8 cellular contexts compared by ENCODE assay signal in the genomic region with DNA sequence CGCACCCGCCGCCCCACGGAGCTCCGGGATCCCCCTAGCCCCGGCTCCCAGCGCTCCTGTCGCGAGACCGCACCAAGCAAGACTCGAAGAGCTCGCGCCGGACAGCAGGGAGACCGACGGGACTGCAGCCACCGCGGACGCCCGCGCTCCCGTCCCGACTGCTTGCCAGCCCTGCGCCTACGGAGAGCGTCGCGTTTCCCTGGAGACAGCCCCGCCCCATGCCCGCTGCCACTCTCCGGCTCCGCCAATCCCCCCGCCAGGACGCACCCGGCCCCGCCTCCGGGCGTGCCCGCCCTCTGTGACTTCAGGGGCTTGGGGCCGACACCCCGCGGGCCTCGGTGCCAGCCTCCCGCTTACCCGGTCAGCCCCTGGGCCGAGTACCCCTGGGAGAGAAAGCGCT. TPM values are rescaled to one million over a fixed set of nuclear protein-coding genes. Genes with fewer than 3 reads are reported as not detected.
DNase-seq lines count a peak whose midpoint lies in the region; ATAC-seq and TF ChIP-seq lines count a peak whose summit lies in the region.

TSS of gene ANKMY1 (minus strand) at position 181 of the 400 bp plus-strand sequence. CDS start 653 bp downstream, outside the sequence.

- no peak within 1 kb of the TSS for H3K27ac ChIP-seq in hepatocyte

- in situ Hi-C loops in astrocyte of the spinal cord (cut with HindIII; ENCODE audit: low sequenced_read_pairs): no loop called here

- H3K9me3 ChIP-seq in hepatocyte (ENCODE audit: low read depth): no peaks in the 10 kb centered on the region

- no peaks in the 10 kb centered on the region for H3K9me2 ChIP-seq in hepatocyte (replicated peaks; ENCODE audit: insufficient read depth)

- peaks cover 34% of the 10 kb centered on the region for H3K4me1 ChIP-seq in hepatocyte (ENCODE audit: insufficient read depth)

- TF ChIP-seq CTCF in GM06990 (IDR thresholded peaks at IDR 0.05; ENCODE audit: insufficient read depth, low read length, poor library complexity, severe bottlenecking) (no peak), astrocyte of the spinal cord (IDR thresholded peaks at IDR 0.05; ENCODE audit: low read depth, low read length) (no peak), hepatocyte (IDR thresholded peaks at IDR 0.05; ENCODE audit: poor library complexity) (no peak)

- H3K4me2 ChIP-seq in hepatocyte: peak within 1 kb of the TSS; percentile 100

- DNase-seq in GM06990 (ENCODE audit: extremely low read depth, insufficient read length) (peak; percentile 86), astrocyte of the spinal cord (ENCODE audit: low read depth, low spot score) (peak; percentile 64), hepatocyte (ENCODE audit: low spot score) (peak; percentile 88), retina (peak; percentile 74), GDM1 (lab: John Stamatoyannopoulos, UW) (no peak), DMS53 treated with DMSO at 0.1 percent for 48 hours (lab: John Stamatoyannopoulos, UW; ENCODE audit: unreplicated experiment) (no peak)

- peaks cover 54% of the 10 kb centered on the region for H3K79me2 ChIP-seq in hepatocyte

- no peak for ATAC-seq in GM18505 (IDR thresholded peaks at IDR 0.05; ENCODE audit: unreplicated experiment)

- H3K27me3 ChIP-seq in GM06990 (replicated peaks; ENCODE audit: control insufficient read depth, insufficient read depth, low read length) (no peaks in the 10 kb centered on the region), hepatocyte (no peaks in the 10 kb centered on the region)

- H3K4me3 ChIP-seq in GM06990 (replicated peaks; ENCODE audit: low read depth, low read length): peak within 1 kb of the TSS; percentile 50
- H3K4me3 ChIP-seq in astrocyte of the spinal cord (ENCODE audit: low read depth, low read length): peak within 1 kb of the TSS; percentile 40
- peak within 1 kb of the TSS; percentile 62 for H3K4me3 ChIP-seq in hepatocyte

- 19% methylated on average over 10 of the region's 47 CpGs for WGBS in hepatocyte (ENCODE audit: low lambda C conversion rate, missing lambda C conversion rate)

- peaks cover 18% of the 10 kb centered on the region for H4K20me1 ChIP-seq in hepatocyte (ENCODE audit: insufficient read depth, poor library complexity, severe bottlenecking)

- H2AFZ ChIP-seq in hepatocyte: no peak within 1 kb of the TSS

- intact Hi-C loops in T-helper 1 cell treated with Interleukin-12 subunit alpha and Interleukin-12 subunit beta and Interleukin-4 antibody, amounts not matched to agents 30 ng/mL and 1 ng/mL, for 36 hours (cut with micrococcal nuclease): no loop called here

- TF ChIP-seq POLR2A in GM18505 (IDR thresholded peaks at IDR 0.05; ENCODE audit: borderline replicate concordance, extremely low read depth, insufficient read depth, insufficient read length): no peak

- H3K36me3 ChIP-seq in GM06990 (ENCODE audit: control insufficient read depth, insufficient read depth, low read length) (peaks cover 4% of the 10 kb centered on the region), hepatocyte (replicated peaks; ENCODE audit: insufficient read depth, low read depth) (no peaks in the 10 kb centered on the region)

RNA-seq across cellular contexts. Expression of gene ANKMY1, which starts in this region (rescaled TPM):
- total RNA-seq in T-helper 1 cell treated with Interleukin-12 subunit alpha and Interleukin-12 subunit beta and Interleukin-4 antibody, amounts not matched to agents 30 ng/mL and 1 ng/mL, for 36 hours: 28.6 and 33.0 TPM in 2 replicates
- total RNA-seq in hepatocyte: 6.7 and 9.2 TPM in 2 replicates
- polyA plus RNA-seq in hepatocyte: 7.8 and 11.1 TPM in 2 replicates

Comparison
In these comparisons a context has a peak if more than half of its experiments do, and no peak if none do; other contexts are left out.
1. DNase-seq: peak in GM06990 (single experiment), astrocyte of the spinal cord (single experiment), hepatocyte (single experiment) and retina (single experiment); none in GDM1 (single experiment) and DMS53 treated with DMSO at 0.1 percent for 48 hours (single experiment).
2. Peak in every context shown above with its lines, with median percentiles within 50 percentile points of each other: H3K4me3 ChIP-seq.